In genomic region chr21:42113926-42114409, GRCh38 we compare ENCODE assay signal across 14 cellular contexts. TPM values are rescaled to one million over a fixed set of nuclear protein-coding genes. Genes with fewer than 3 reads are reported as not detected.
DNase-seq lines count a peak whose midpoint lies in the region; ATAC-seq and TF ChIP-seq lines count a peak whose summit lies in the region.
"Had no signal": no experiment of that assay in that cellular context is flagged by ENCODE, and none has a peak within 500 bp of the region (broad histone marks: within the 10 kb centered on the region; RNA-seq: fewer than 3 reads in every experiment).

No MANE protein-coding gene starts in this region.

- H3K27me3 ChIP-seq in AG04450 (ENCODE audit: control insufficient read depth, insufficient read depth, low read length) = peaks cover 16% of the 10 kb centered on the region
- no peaks in the 10 kb centered on the region for H3K27me3 ChIP-seq in GM23248 (replicated peaks; ENCODE audit: insufficient read depth)
- no peaks in the 10 kb centered on the region for H3K27me3 ChIP-seq in PC-9 (ENCODE audit: insufficient read depth, low read depth)
- H3K27me3 ChIP-seq in gastroesophageal sphincter = peaks cover 64% of the 10 kb centered on the region
- H3K27me3 ChIP-seq: thyroid gland had no signal

- TF ChIP-seq POLR2A in gastroesophageal sphincter (IDR thresholded peaks at IDR 0.05) = no peak

- H3K27me3 Mint-ChIP-seq in stimulated activated memory B cell treated with anti-CD40 and anti-IgM and Interleukin-4, amounts not matched to agents 10 μg/mL and 1 μg/mL and 100 μg/mL, for 72 hours = peaks cover 52% of the 10 kb centered on the region

- CTCF ChIA-PET in AG04450 (lab: Charles Lee) (interaction anchor here (3.5 kb wide), 1 partner anchor 297 kb away, joined by 18 read pairs; no protein-coding TSS in a partner anchor), PC-9 (lab: Charles Lee) (no interaction called here)

- in situ Hi-C loops in GM23248 (cut with MboI) = loop anchor here (10.0 to 25.0 kb wide), 2 partner anchors 177 to 289 kb away; no protein-coding TSS in a partner anchor

- no peak overlapping the region for H3K4me3 Mint-ChIP-seq in stimulated activated memory B cell treated with anti-CD40 and anti-IgM and Interleukin-4, amounts not matched to agents 10 μg/mL and 1 μg/mL and 100 μg/mL, for 72 hours
- H3K4me3 Mint-ChIP-seq: activated naive CD8-positive, alpha-beta T cell treated with anti-CD3 and anti-CD28 coated beads, Interleukin-2, amount 50 U/mL, for 24 hours; CD4-positive, CD25-positive, alpha-beta regulatory T cell had no signal

- intact Hi-C loops in PC-9 (cut with micrococcal nuclease; ENCODE audit: unreplicated experiment) = no loop called here

- H3F3A ChIP-seq in GM23248 (ENCODE audit: insufficient read depth) (peaks cover 3% of the 10 kb centered on the region; the same call in 1 of the 2 replicates), PC-9 (ENCODE audit: insufficient read depth, low read depth) (peaks cover 5% of the 10 kb centered on the region; the same call in 1 of the 2 replicates)

- no TSS peak for BruUV-seq in PC-9 (replicated peaks; lab: Mats Ljungman, UMichigan)

- H3K9ac ChIP-seq in GM23248 = peak overlapping the region; percentile 16; the same call in 1 of the 2 replicates

- DNase-seq in AG04450 (ENCODE audit: low read depth, low spot score) (no peak), GM23248 (peak; percentile 88), PC-9 (peak in 1 of 2 experiments; percentile 45), NCI-H1417 treated with DMSO at 0.1 percent for 48 hours (lab: John Stamatoyannopoulos, UW) (no peak), GM19238 (ENCODE audit: insufficient read length, low spot score) (no peak), NCI-H82 treated with DMSO at 0.1 percent for 48 hours (lab: John Stamatoyannopoulos, UW; ENCODE audit: unreplicated experiment) (no peak)
- DNase-seq: activated naive CD8-positive, alpha-beta T cell treated with anti-CD3 and anti-CD28 coated beads, Interleukin-2, amount 50 U/mL, for 24 hours; CD4-positive, CD25-positive, alpha-beta regulatory T cell; hippocampal formation; NCI-H1092; NCI-H526 treated with DMSO at 0.1 percent for 48 hours; thyroid gland had no signal

- peaks cover 21% of the 10 kb centered on the region for H3K4me1 Mint-ChIP-seq in stimulated activated memory B cell treated with anti-CD40 and anti-IgM and Interleukin-4, amounts not matched to agents 10 μg/mL and 1 μg/mL and 100 μg/mL, for 72 hours

- 0 out of 2 replicates have a peak, but pooled peaks have one; percentile 7 for TF ChIP-seq CTCF in AG04450 (IDR thresholded peaks at IDR 0.05; ENCODE audit: low read depth, low read length)
- peak; percentile 50 for TF ChIP-seq CTCF in PC-9 (conservative IDR thresholded peaks at IDR 0.05)
- peak in 2 of 4 experiments; percentile 17 for TF ChIP-seq CTCF in gastroesophageal sphincter (IDR thresholded peaks at IDR 0.05)

- H3K4me2 ChIP-seq in GM23248 (ENCODE audit: unreplicated experiment) = peak overlapping the region; percentile 32
- no peak overlapping the region for H3K4me2 ChIP-seq in PC-9

- ATAC-seq in gastroesophageal sphincter = peak; percentile 11
- ATAC-seq in stimulated activated memory B cell treated with anti-CD40 and anti-IgM and Interleukin-4, amounts not matched to agents 10 μg/mL and 1 μg/mL and 100 μg/mL, for 72 hours = no peak
- ATAC-seq: activated naive CD8-positive, alpha-beta T cell treated with anti-CD3 and anti-CD28 coated beads, Interleukin-2, amount 50 U/mL, for 24 hours had no signal

- 17 to 20% methylated on average over 13 of the region's 13 CpGs for WGBS in GM23248 (ENCODE audit: low coverage in 1 of 2, low lambda C conversion rate in 2 of 2, missing lambda C conversion rate in 2 of 2), 2 experiments
- 52 to 85% methylated on average over 3 to 7 of the region's 13 CpGs for WGBS in gastroesophageal sphincter (ENCODE audit: low coverage in 1 of 2), 2 donors

- no peaks in the 10 kb centered on the region for H3K9me3 Mint-ChIP-seq in stimulated activated memory B cell treated with anti-CD40 and anti-IgM and Interleukin-4, amounts not matched to agents 10 μg/mL and 1 μg/mL and 100 μg/mL, for 72 hours
- H3K9me3 Mint-ChIP-seq: activated naive CD8-positive, alpha-beta T cell treated with anti-CD3 and anti-CD28 coated beads, Interleukin-2, amount 50 U/mL, for 24 hours; CD4-positive, CD25-positive, alpha-beta regulatory T cell had no signal

- no peaks in the 10 kb centered on the region for H4K20me1 ChIP-seq in GM23248 (ENCODE audit: insufficient read depth)
- H4K20me1 ChIP-seq in PC-9 (ENCODE audit: insufficient read depth) = no peaks in the 10 kb centered on the region

- POLR2A ChIA-PET in AG04450 (lab: Yijun Ruan, JAX) = no interaction called here
- POLR2A ChIA-PET in PC-9 (lab: Charles Lee; ENCODE audit: unreplicated experiment) = no interaction called here

- H3K4me1 ChIP-seq in GM23248 (ENCODE audit: insufficient read depth) (peaks cover 15% of the 10 kb centered on the region), PC-9 (replicated peaks; ENCODE audit: insufficient read depth) (peaks cover 7% of the 10 kb centered on the region), gastroesophageal sphincter (peaks cover 0 to 16% (median 0%) of the 10 kb centered on the region in 3 donors)

- H3K36me3 ChIP-seq in GM23248 (ENCODE audit: low read depth) (no peaks in the 10 kb centered on the region), PC-9 (ENCODE audit: low read depth) (no peaks in the 10 kb centered on the region), gastroesophageal sphincter (no peaks in the 10 kb centered on the region)
- H3K36me3 ChIP-seq: thyroid gland had no signal

- TF ChIP-seq EP300 in gastroesophageal sphincter (IDR thresholded peaks at IDR 0.05) = no peak

- H3K79me2 ChIP-seq in GM23248 (ENCODE audit: insufficient read depth) = no peaks in the 10 kb centered on the region
- no peaks in the 10 kb centered on the region for H3K79me2 ChIP-seq in PC-9 (ENCODE audit: low read depth)

- H3K27ac Mint-ChIP-seq in stimulated activated memory B cell treated with anti-CD40 and anti-IgM and Interleukin-4, amounts not matched to agents 10 μg/mL and 1 μg/mL and 100 μg/mL, for 72 hours = no peak overlapping the region
- H3K27ac Mint-ChIP-seq: activated naive CD8-positive, alpha-beta T cell treated with anti-CD3 and anti-CD28 coated beads, Interleukin-2, amount 50 U/mL, for 24 hours; CD4-positive, CD25-positive, alpha-beta regulatory T cell had no signal

- H3K27ac ChIP-seq in AG04450 (ENCODE audit: low read depth, low read length) = no peak overlapping the region
- H3K27ac ChIP-seq in GM23248 = no peak overlapping the region
- H3K27ac ChIP-seq in PC-9 = no peak overlapping the region
- no peak overlapping the region for H3K27ac ChIP-seq in gastroesophageal sphincter
- H3K27ac ChIP-seq: thyroid gland had no signal

- H3K9me3 ChIP-seq in AG04450 (ENCODE audit: control insufficient read depth, insufficient read depth, low read length) (no peaks in the 10 kb centered on the region; the same call in 1 of the 2 replicates), GM23248 (ENCODE audit: low read depth) (no peaks in the 10 kb centered on the region), PC-9 (ENCODE audit: insufficient read depth, low read depth) (no peaks in the 10 kb centered on the region), gastroesophageal sphincter (no peaks in the 10 kb centered on the region)
- H3K9me3 ChIP-seq: thyroid gland had no signal

- H3K36me3 Mint-ChIP-seq in stimulated activated memory B cell treated with anti-CD40 and anti-IgM and Interleukin-4, amounts not matched to agents 10 μg/mL and 1 μg/mL and 100 μg/mL, for 72 hours = no peaks in the 10 kb centered on the region
- H3K36me3 Mint-ChIP-seq: CD4-positive, CD25-positive, alpha-beta regulatory T cell had no signal

- no peak overlapping the region for H3K4me3 ChIP-seq in AG04450 (ENCODE audit: low read depth, low read length)
- 0 out of 2 replicates have a peak overlapping the region, but pooled peaks have one; percentile 18 for H3K4me3 ChIP-seq in GM23248
- H3K4me3 ChIP-seq in PC-9 = no peak overlapping the region
- H3K4me3 ChIP-seq in gastroesophageal sphincter = no peak overlapping the region
- H3K4me3 ChIP-seq: thyroid gland had no signal

- H2AFZ ChIP-seq in GM23248 (peak overlapping the region; percentile 47; the same call in 1 of the 2 replicates), PC-9 (no peak overlapping the region)

- H3K9me2 ChIP-seq in GM23248 (ENCODE audit: insufficient read depth) (no peaks in the 10 kb centered on the region), PC-9 (ENCODE audit: insufficient read depth) (no peaks in the 10 kb centered on the region)

RNA-seq across cellular contexts. Expression of gene UMODL1, which starts 42.9 kb away (rescaled TPM):
- polyA plus RNA-seq in AG04450 (2011; rRNA removed) = 0.01 and 0.09 TPM in 2 replicates
- 0.05 TPM in 1 of 2 replicates, not detected in the other for polyA minus RNA-seq in AG04450 (2011; rRNA and poly(A)+ RNA removed)
- total RNA-seq in GM23248 (2014; rRNA removed; shearing (Covaris generic)) = not detected in 2 replicates
- not detected in 2 replicates for polyA plus RNA-seq in GM23248 (2016; fragmentation: Nextera tagmentation; extraction: Ambion mirVana)
- total RNA-seq in PC-9 (2021) = 0.25 TPM in 1 of 2 replicates, not detected in the other
- not detected for total RNA-seq in gastroesophageal sphincter
- total RNA-seq: thyroid gland had no signal
